13 cellular contexts compared by ENCODE assay signal in the genomic region with DNA sequence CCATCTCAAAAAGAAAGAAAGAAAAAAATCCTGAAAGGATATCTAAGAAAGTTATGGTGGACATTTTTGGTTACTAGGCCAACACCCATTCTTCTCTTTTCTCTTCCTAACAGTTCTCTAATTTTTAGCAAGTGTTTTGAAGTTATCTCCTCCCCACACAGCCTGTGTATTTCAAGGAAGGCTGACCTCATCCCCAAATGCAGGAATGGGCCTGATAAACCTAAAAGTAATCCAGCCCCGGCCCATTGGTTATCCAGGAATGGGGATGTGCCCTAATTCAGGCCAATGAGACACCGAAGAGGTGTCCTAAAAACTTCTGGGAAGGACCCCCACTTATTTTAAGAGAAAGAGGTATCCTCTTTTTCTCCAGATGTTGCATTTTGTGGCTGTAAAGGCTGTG. TPM values are rescaled to one million over a fixed set of nuclear protein-coding genes. Genes with fewer than 3 reads are reported as not detected.
A peak's percentile ranks its signal among the peaks of the same experiment; 100 is the strongest.
DNase-seq lines count a peak whose midpoint lies in the region; ATAC-seq and TF ChIP-seq lines count a peak whose summit lies in the region.
"Had no signal": no experiment of that assay in that cellular context is flagged by ENCODE, and none has a peak within 500 bp of the region (broad histone marks: within the 10 kb centered on the region; RNA-seq: fewer than 3 reads in every experiment).

No MANE protein-coding gene starts in this region.

- H3K4me3 ChIP-seq in right atrium auricular region (no peak overlapping the region), heart left ventricle (no peak overlapping the region), hepatocyte (no peak overlapping the region)

- no peak for TF ChIP-seq CTCF in right atrium auricular region (IDR thresholded peaks at IDR 0.05)
- TF ChIP-seq CTCF in heart left ventricle (IDR thresholded peaks at IDR 0.05) = no peak
- TF ChIP-seq CTCF in hepatocyte (IDR thresholded peaks at IDR 0.05; ENCODE audit: poor library complexity) = no peak

- H4K20me1 ChIP-seq in hepatocyte (ENCODE audit: insufficient read depth, poor library complexity, severe bottlenecking) = no peaks in the 10 kb centered on the region

- peak overlapping the region; percentile 72 to 96 (median 95) for H3K27ac Mint-ChIP-seq in immature natural killer cell
- H3K27ac Mint-ChIP-seq: B cell; CD4-positive, alpha-beta memory T cell had no signal

- ATAC-seq in heart left ventricle (no peak), HG02840 (IDR thresholded peaks at IDR 0.05; ENCODE audit: low FRiP score, unreplicated experiment) (no peak)

- intact Hi-C loops in heart left ventricle (cut with DNase I) = no loop called here

- H3K27me3 ChIP-seq in right atrium auricular region (no peaks in the 10 kb centered on the region), heart left ventricle (peaks cover 0 to 5% (median 0%) of the 10 kb centered on the region in 9 donors), hepatocyte (no peaks in the 10 kb centered on the region)

- 73 to 82% (median 79%) methylated on average over 2 of the region's 2 CpGs for WGBS in heart left ventricle, 4 donors
- whole genome bisulfite sequencing in hepatocyte (ENCODE audit: low lambda C conversion rate, missing lambda C conversion rate) = 88% methylated on average over 2 of the region's 2 CpGs

- H3K79me2 ChIP-seq in hepatocyte = no peaks in the 10 kb centered on the region

- H3K27ac ChIP-seq in right atrium auricular region (no peak overlapping the region), heart left ventricle (no peak overlapping the region), hepatocyte (no peak overlapping the region)

- H3K4me2 ChIP-seq in hepatocyte = no peak overlapping the region

- no peak overlapping the region for H2AFZ ChIP-seq in hepatocyte

- DNase-seq in right atrium auricular region (ENCODE audit: low spot score) = peak; percentile 1
- DNase-seq in heart left ventricle = no peak
- DNase-seq in OCI-M2 (lab: John Stamatoyannopoulos, UW; ENCODE audit: unreplicated experiment) = peak; percentile 33
- no peak for DNase-seq in immature natural killer cell
- DNase-seq in hepatocyte (ENCODE audit: low spot score) = no peak
- no peak for DNase-seq in GDM1 (lab: John Stamatoyannopoulos, UW)
- DNase-seq: C1 segment of cervical spinal cord, DMS79, GOT3, H9 had no signal

- H3K9me3 Mint-ChIP-seq in immature natural killer cell = peaks cover 2 to 14% (median 9%) of the 10 kb centered on the region in 6 donors
- H3K9me3 Mint-ChIP-seq: H9 had no signal

- peaks cover 2 to 4% (median 2%) of the 10 kb centered on the region in 3 donors for H3K27me3 Mint-ChIP-seq in immature natural killer cell (ENCODE audit: low read depth in 3 of 3)
- H3K27me3 Mint-ChIP-seq: CD4-positive, alpha-beta memory T cell had no signal

- H3K9me3 ChIP-seq in right atrium auricular region = peaks cover 0 to 14% of the 10 kb centered on the region in 2 donors
- H3K9me3 ChIP-seq in heart left ventricle = peaks cover 0 to 16% (median 0%) of the 10 kb centered on the region in 12 donors
- H3K9me3 ChIP-seq in hepatocyte (ENCODE audit: low read depth) = peaks cover 8% of the 10 kb centered on the region

- H3K4me1 ChIP-seq in right atrium auricular region = no peaks in the 10 kb centered on the region
- no peaks in the 10 kb centered on the region for H3K4me1 ChIP-seq in heart left ventricle
- no peaks in the 10 kb centered on the region for H3K4me1 ChIP-seq in hepatocyte (ENCODE audit: insufficient read depth)

- H3K36me3 ChIP-seq in right atrium auricular region (no peaks in the 10 kb centered on the region), heart left ventricle (no peaks in the 10 kb centered on the region), hepatocyte (replicated peaks; ENCODE audit: insufficient read depth, low read depth) (no peaks in the 10 kb centered on the region)

- H3K4me1 Mint-ChIP-seq in immature natural killer cell = peaks cover 49 to 69% of the 10 kb centered on the region in 2 donors
- H3K4me1 Mint-ChIP-seq: B cell had no signal

- H3K36me3 Mint-ChIP-seq in immature natural killer cell = peaks cover 5 to 7% (median 7%) of the 10 kb centered on the region in 3 donors

- H3K4me3 Mint-ChIP-seq in immature natural killer cell = peak overlapping the region in 1 of 5 donors; percentile 35
- H3K4me3 Mint-ChIP-seq: B cell; CD4-positive, alpha-beta memory T cell; H9 had no signal

- no peak for TF ChIP-seq POLR2A in heart left ventricle (IDR thresholded peaks at IDR 0.05)

- no peaks in the 10 kb centered on the region for H3K9me2 ChIP-seq in hepatocyte (replicated peaks; ENCODE audit: insufficient read depth)

RNA-seq across cellular contexts. Expression of gene F2R, which starts 46.6 kb away (rescaled TPM):
- total RNA-seq in right atrium auricular region (10 to 100 TPM; 16.1 to 46.7 TPM), heart left ventricle (10 to 100 TPM in 7 of 9 donors, 1 to 10 TPM in 2; 8.6 to 28.2 (median 13.6) TPM), hepatocyte (48.1 and 48.9 TPM in 2 replicates)
- polyA plus RNA-seq in heart left ventricle (10 to 100 TPM in 1 of 2 donors, 1 to 10 TPM in 1; 2.5 to 19.3 TPM), immature natural killer cell (100 to 1,000 TPM in 2 of 3 donors, 10 to 100 TPM in 1; 92.6 to 115 (median 106) TPM), hepatocyte (27.1 and 33.5 TPM in 2 replicates)

RNA-seq across cellular contexts. Expression of gene F2RL1, which starts 56.3 kb away (rescaled TPM):
- 10 to 100 TPM in 1 of 2 donors, 1 to 10 TPM in 1; 3.1 to 10.6 TPM for total RNA-seq in right atrium auricular region
- total RNA-seq in heart left ventricle = 1 to 10 TPM in 6 of 9 donors, under 1 TPM in 3; 0.87 to 6.6 (median 1.6) TPM
- polyA plus RNA-seq in heart left ventricle = 1 to 10 TPM in 1 of 2 donors, under 1 TPM in 1; 0.80 to 4.9 TPM
- polyA plus RNA-seq in immature natural killer cell = 1 to 10 TPM in 1 of 3 donors, under 1 TPM in 1, not detected in 1; 0.53 to 2.1 TPM
- 210 and 235 TPM in 2 replicates for total RNA-seq in hepatocyte
- polyA plus RNA-seq in hepatocyte = 88.0 and 130 TPM in 2 replicates

Comparison
In these comparisons a context has a peak if more than half of its experiments do, and no peak if none do; other contexts are left out.
1. DNase-seq: peak in right atrium auricular region (single experiment) and OCI-M2 (single experiment); none in heart left ventricle (0 of 5), immature natural killer cell (0 of 3), hepatocyte (single experiment) and GDM1 (single experiment).
2. RNA of gene F2RL1, which starts 56.3 kb away (total RNA-seq): 210 to 235 TPM in hepatocyte; 3.1 to 10.6 TPM in right atrium auricular region and 0.87 to 6.6 TPM in heart left ventricle; every median in the first group is over 10 times any median in the second.